2 cellular contexts compared by ENCODE assay signal in genomic region chr17:48722924-48723554, GRCh38.
TF ChIP-seq lines count a peak whose summit lies in the region.

PRAC2 (plus strand) TSS chr17:48723185; CDS start chr17:48724411, 1,226 bp downstream.

TF ChIP-seq in IMR-90, 13 proteins besides CTCF, POLR2A, EP300 and RAD21:
- TF ChIP-seq RFX5 (IDR thresholded peaks at IDR 0.05; ENCODE audit: low read depth, low read length) (no peak), CEBPB (IDR thresholded peaks at IDR 0.05; ENCODE audit: low read depth, low read length) (no peak), CHD1 (IDR thresholded peaks at IDR 0.05; ENCODE audit: low read depth, low read length) (no peak)
TF ChIP-seq in IMR-90: peak in this region for 0.

TF ChIP-seq in GM12878, 131 proteins besides CTCF, POLR2A, EP300 and RAD21:
- TF ChIP-seq SUZ12 (IDR thresholded peaks at IDR 0.05; ENCODE audit: unreplicated experiment) (peak; percentile 31), FOXM1 (IDR thresholded peaks at IDR 0.05; ENCODE audit: low read depth, low read length) (no peak), RB1 (IDR thresholded peaks at IDR 0.05; ENCODE audit: borderline replicate concordance) (no peak)
